Comparison of ENCODE assay signal across 23 cellular contexts in the genomic region with DNA sequence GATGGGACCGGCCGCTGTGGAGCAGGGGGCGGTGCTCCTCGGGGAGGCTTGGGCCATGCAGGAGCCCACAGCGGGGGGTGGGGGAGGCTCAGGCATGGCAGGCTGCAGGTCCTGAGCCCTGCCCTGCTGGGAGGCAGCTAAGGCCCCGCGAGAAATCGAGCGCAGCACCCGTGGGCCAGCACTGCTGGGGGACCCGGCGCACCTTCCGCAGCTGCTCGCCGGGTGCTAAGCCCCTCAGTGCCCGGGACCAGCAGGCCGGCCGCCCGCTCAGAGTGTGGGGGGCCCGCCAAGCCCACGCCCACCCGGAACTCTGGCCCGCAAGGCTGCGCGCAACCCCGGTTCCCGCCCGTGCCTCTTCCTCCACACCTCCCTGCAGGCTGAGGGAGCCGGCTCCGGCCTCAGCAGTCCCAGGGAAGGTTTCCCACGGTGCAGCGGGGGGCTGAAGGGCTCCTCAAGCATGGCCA.
"Had no signal": no experiment of that assay in that cellular context is flagged by ENCODE, and none has a peak within 500 bp of the region (broad histone marks: within the 10 kb centered on the region; RNA-seq: fewer than 3 reads in every experiment).

No MANE protein-coding gene starts in this region.

- H3K36me3 ChIP-seq: heart left ventricle, neural progenitor cell, pancreas, stomach, thyroid gland, upper lobe of left lung, uterus had no signal

- H3K27me3 ChIP-seq: heart left ventricle, neural progenitor cell, pancreas, stomach, thyroid gland, upper lobe of left lung, uterus had no signal

- H3K9me3 ChIP-seq: heart left ventricle, pancreas, stomach, thyroid gland, upper lobe of left lung, uterus had no signal

- DNase-seq: cortex of kidney; effector memory CD4-positive, alpha-beta T cell; heart left ventricle; hippocampal formation; kidney glomerular epithelial cell; mammary epithelial cell; occipital lobe; stimulated activated CD4-positive, alpha-beta T cell treated with anti-CD3 and anti-CD28 coated beads, Interleukin-2, amount 100 ng/mL, for 24 hours; stimulated activated CD4-positive, alpha-beta T cell treated with anti-CD3 and anti-CD28 coated beads, Interleukin-4, amount 100 ng/mL, for 4 hours; stimulated activated naive CD4-positive, alpha-beta T cell; stomach; substantia nigra; thyroid gland; uterus had no signal

- H3K4me3 ChIP-seq: heart left ventricle, neural progenitor cell, pancreas, stomach, thyroid gland, upper lobe of left lung, uterus had no signal

- H3K4me1 ChIP-seq: uterus had no signal

- H3K27ac ChIP-seq: heart left ventricle, neural progenitor cell, pancreas, stomach, thyroid gland, upper lobe of left lung, uterus had no signal

- ATAC-seq: esophagus mucosa; heart left ventricle; left lobe of liver; natural killer cell treated with Interleukin-12 subunit alpha and Interleukin-12 subunit beta and Interleukin-15 and Interleukin-18, amount 100 ng/mL, for 72 hours; pancreas; sciatic nerve had no signal

- H2AFZ ChIP-seq: neural progenitor cell had no signal

- H3K9ac ChIP-seq: neural progenitor cell had no signal

- H3K4me2 ChIP-seq: neural progenitor cell had no signal

- FAIRE-seq: endometrium, frontal cortex, pancreas had no signal
